In the genomic region with DNA sequence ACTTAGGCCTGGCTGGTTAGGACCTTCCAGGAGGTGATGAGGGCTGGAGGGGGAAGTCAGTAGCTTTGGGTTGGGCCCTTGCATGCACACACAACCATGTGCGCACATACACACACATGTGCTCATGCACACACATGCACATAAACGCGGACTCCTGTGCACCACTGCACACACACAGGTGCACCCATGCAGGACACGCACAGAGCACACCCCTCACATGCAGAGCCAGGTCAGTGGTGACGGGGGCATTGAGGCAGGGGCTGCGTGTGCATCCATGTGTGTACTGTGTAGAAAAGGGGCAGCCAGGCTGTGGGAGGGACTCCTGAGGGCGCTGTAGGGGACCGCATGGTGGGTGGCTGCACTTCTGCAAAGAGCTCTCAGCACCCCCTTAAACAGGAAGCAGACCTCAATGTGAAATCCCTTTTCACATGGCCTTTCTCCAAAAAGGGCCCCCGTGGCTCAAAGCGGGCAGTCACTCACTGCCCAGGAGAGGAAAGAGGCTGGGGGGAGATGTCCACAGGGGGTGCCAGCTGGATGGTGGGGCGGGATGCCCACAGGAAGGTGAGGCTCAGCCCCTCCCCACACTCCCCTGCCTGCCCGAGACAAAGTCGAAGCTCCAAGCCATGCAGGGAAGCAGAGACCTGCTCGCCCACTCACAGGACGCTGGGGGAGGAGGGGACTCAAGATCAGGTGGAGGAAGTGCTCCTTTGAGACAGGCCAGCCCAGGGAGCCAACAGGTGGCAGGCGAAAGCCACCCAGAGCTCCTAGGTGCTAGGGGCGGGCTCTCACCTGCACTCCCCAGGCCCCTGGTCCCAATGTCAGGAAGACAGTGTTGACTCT, we compare ENCODE assay signal across 8 cellular contexts.
DNase-seq lines count a peak whose midpoint lies in the region; ATAC-seq, FAIRE-seq and TF ChIP-seq lines count a peak whose summit lies in the region.

No MANE protein-coding gene starts in this region.

- H4K20me1 ChIP-seq in HCT116 (ENCODE audit: insufficient read depth) = no peaks in the 10 kb centered on the region

- POLR2A ChIA-PET in HCT116 (lab: Charles Lee) = interaction anchor here (1.0 to 1.1 kb wide), 3 partner anchors 171 to 184 kb away, joined by 3 read pairs; no protein-coding TSS in a partner anchor

- H3K4me3 ChIP-seq in HCT116 (replicated peaks in 1 of 2; ENCODE audit: low read depth in 1 of 2, low read length in 2 of 2) = 0 out of 4 replicates have a peak overlapping the region, but pooled peaks of 1 of the 2 experiments have one; percentile 40
- H3K4me3 ChIP-seq in left lung = no peak overlapping the region
- H3K4me3 ChIP-seq in foreskin fibroblast (ENCODE audit: low read depth in 1 of 2, low read length in 2 of 2) = no peak overlapping the region

- no TSS peak for BruUV-seq in HCT116 (replicated peaks; lab: Mats Ljungman, UMichigan)

- DNase-seq in GM12892 (ENCODE audit: insufficient read length) (peak; percentile 79), HCT116 (ENCODE audit: low read depth, low spot score) (no peak), SIG-M5 (lab: John Stamatoyannopoulos, UW) (peak; percentile 27), left lung (peak in 1 of 2 donors; percentile 63), foreskin keratinocyte (no peak), omental fat pad (ENCODE audit: low spot score) (no peak), foreskin fibroblast (no peak)

- no peaks in the 10 kb centered on the region for H3K9me2 ChIP-seq in HCT116 (ENCODE audit: insufficient read depth)

- H2AFZ ChIP-seq in HCT116 (ENCODE audit: low read depth, low read length, poor library complexity, severe bottlenecking) = no peak overlapping the region

- TF ChIP-seq POLR2A in GM12892 (IDR thresholded peaks at IDR 0.05; ENCODE audit: low read depth, low read length) = no peak
- TF ChIP-seq POLR2A in HCT116 (IDR thresholded peaks at IDR 0.05; ENCODE audit: borderline replicate concordance, extremely low read depth, insufficient read depth, insufficient read length) = no peak

- H3K9me3 ChIP-seq in HCT116 (ENCODE audit: control insufficient read depth in 1 of 2, insufficient read depth in 1 of 2, low read depth in 1 of 2, low read length in 2 of 2) (no peaks in the 10 kb centered on the region), left lung (no peaks in the 10 kb centered on the region)

- H3K27ac ChIP-seq in HCT116 (ENCODE audit: low read depth, low read length) (peak overlapping the region; percentile 35; the same call in 1 of the 2 replicates), left lung (peak overlapping the region in 1 of 2 donors; percentile 65), foreskin keratinocyte (no peak overlapping the region)

- H3K9ac ChIP-seq in HCT116 (ENCODE audit: low read length) = peak overlapping the region; percentile 44

- H3K4me2 ChIP-seq in HCT116 (ENCODE audit: low read length) = peak overlapping the region; percentile 77

- no peaks in the 10 kb centered on the region for H3K79me2 ChIP-seq in HCT116 (ENCODE audit: insufficient read depth, low read length)

- ATAC-seq in HCT116 (peak; percentile 8; the same call in 1 of the 2 replicates), left lung (peak; percentile 12), foreskin keratinocyte (no peak), HG02610 (IDR thresholded peaks at IDR 0.05; ENCODE audit: unreplicated experiment) (no peak), omental fat pad (ENCODE audit: low FRiP score) (no peak)

- no peak for TF ChIP-seq RAD21 in HCT116 (IDR thresholded peaks at IDR 0.05; ENCODE audit: low read depth)

- FAIRE-seq in GM12892 (lab: Jason Lieb, UNC) = peak; percentile 94

- H3K27me3 ChIP-seq in HCT116 (ENCODE audit: insufficient read depth, low read length) = no peaks in the 10 kb centered on the region
- no peaks in the 10 kb centered on the region for H3K27me3 ChIP-seq in left lung
- no peaks in the 10 kb centered on the region for H3K27me3 ChIP-seq in foreskin keratinocyte

- intact Hi-C loops in HCT116 (cut with micrococcal nuclease) = no loop called here
- intact Hi-C loops in left lung (cut with DNase I) = loop anchor here in 1 of 2 donors (10.0 kb wide), 1 partner anchor 91 kb away; a partner anchor contains a TSS

- H3K4me1 ChIP-seq in HCT116 (ENCODE audit: control insufficient read depth in 1 of 2, insufficient read depth in 2 of 2, low read length in 2 of 2) (peaks cover 21 to 38% of the 10 kb centered on the region in 2 experiments), left lung (peaks cover 5 to 30% of the 10 kb centered on the region in 2 donors), foreskin keratinocyte (peaks cover 8% of the 10 kb centered on the region)

- RAD21 ChIA-PET in HCT116 (lab: Charles Lee; ENCODE audit: low non-redundant PET in 1 of 2, low total read pairs in 2 of 2, uncharacterized antibody in 2 of 2, unreplicated experiment in 2 of 2) = no interaction called here

- H3K36me3 ChIP-seq in HCT116 (ENCODE audit: control insufficient read depth in 1 of 2, insufficient read depth in 2 of 2, low read length in 2 of 2) = no peaks in the 10 kb centered on the region
- H3K36me3 ChIP-seq in left lung = peaks cover 4 to 85% of the 10 kb centered on the region in 2 donors

- CTCF ChIA-PET in HCT116 (lab: Charles Lee) = interaction anchor here (1.2 kb wide), 1 partner anchor 184 kb away, joined by 3 read pairs; no protein-coding TSS in a partner anchor

- TF ChIP-seq CTCF in HCT116 (IDR thresholded peaks at IDR 0.05 in 2 of 3, conservative IDR thresholded peaks at IDR 0.05 in 1 of 3; ENCODE audit: borderline replicate concordance in 1 of 3, insufficient read depth in 1 of 3, low read depth in 2 of 3, low read length in 2 of 3) = no peak
- TF ChIP-seq CTCF in left lung (IDR thresholded peaks at IDR 0.05) = no peak
- no peak for TF ChIP-seq CTCF in foreskin keratinocyte (conservative IDR thresholded peaks at IDR 0.05)
- TF ChIP-seq CTCF in omental fat pad (IDR thresholded peaks at IDR 0.05) = no peak
- TF ChIP-seq CTCF in foreskin fibroblast (IDR thresholded peaks at IDR 0.05; ENCODE audit: low read depth, low read length) = no peak

TF ChIP-seq in HCT116, 20 proteins besides CTCF, POLR2A, EP300 and RAD21 (continues in another document):
- TF ChIP-seq CEBPB (IDR thresholded peaks at IDR 0.05; ENCODE audit: low read depth) (no peak), EZH2 (IDR thresholded peaks at IDR 0.05) (no peak), POLR2AphosphoS5 (IDR thresholded peaks at IDR 0.05; ENCODE audit: low read depth, low read length) (no peak), SRF (IDR thresholded peaks at IDR 0.05; ENCODE audit: low read depth) (no peak), CBX3 (IDR thresholded peaks at IDR 0.05; ENCODE audit: low read depth) (no peak), EZH2phosphoT487 (IDR thresholded peaks at IDR 0.05; ENCODE audit: borderline replicate concordance) (no peak), ELF1 (IDR thresholded peaks at IDR 0.05; ENCODE audit: borderline replicate concordance, low read depth) (no peak), TCF7L2 (IDR thresholded peaks at IDR 0.05; ENCODE audit: borderline replicate concordance, extremely low read depth, insufficient read depth, insufficient read length) (no peak), SIN3A (IDR thresholded peaks at IDR 0.05; ENCODE audit: low read depth) (no peak), JUND (IDR thresholded peaks at IDR 0.05) (no peak), SP1 (IDR thresholded peaks at IDR 0.05; ENCODE audit: low read depth) (no peak), YY1 (IDR thresholded peaks at IDR 0.05; ENCODE audit: extremely low read depth, insufficient replicate concordance, low read depth, low read length) (no peak), EGR1 (IDR thresholded peaks at IDR 0.05; ENCODE audit: low read depth) (no peak), ZNF274 (IDR thresholded peaks at IDR 0.05; ENCODE audit: low read depth, low read length) (no peak)
- TF ChIP-seq, protein P1, sequence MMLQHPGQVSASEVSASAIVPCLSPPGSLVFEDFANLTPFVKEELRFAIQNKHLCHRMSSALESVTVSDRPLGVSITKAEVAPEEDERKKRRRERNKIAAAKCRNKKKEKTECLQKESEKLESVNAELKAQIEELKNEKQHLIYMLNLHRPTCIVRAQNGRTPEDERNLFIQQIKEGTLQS (IDR thresholded peaks at IDR 0.05) = no peak
- TF ChIP-seq, protein P2, sequence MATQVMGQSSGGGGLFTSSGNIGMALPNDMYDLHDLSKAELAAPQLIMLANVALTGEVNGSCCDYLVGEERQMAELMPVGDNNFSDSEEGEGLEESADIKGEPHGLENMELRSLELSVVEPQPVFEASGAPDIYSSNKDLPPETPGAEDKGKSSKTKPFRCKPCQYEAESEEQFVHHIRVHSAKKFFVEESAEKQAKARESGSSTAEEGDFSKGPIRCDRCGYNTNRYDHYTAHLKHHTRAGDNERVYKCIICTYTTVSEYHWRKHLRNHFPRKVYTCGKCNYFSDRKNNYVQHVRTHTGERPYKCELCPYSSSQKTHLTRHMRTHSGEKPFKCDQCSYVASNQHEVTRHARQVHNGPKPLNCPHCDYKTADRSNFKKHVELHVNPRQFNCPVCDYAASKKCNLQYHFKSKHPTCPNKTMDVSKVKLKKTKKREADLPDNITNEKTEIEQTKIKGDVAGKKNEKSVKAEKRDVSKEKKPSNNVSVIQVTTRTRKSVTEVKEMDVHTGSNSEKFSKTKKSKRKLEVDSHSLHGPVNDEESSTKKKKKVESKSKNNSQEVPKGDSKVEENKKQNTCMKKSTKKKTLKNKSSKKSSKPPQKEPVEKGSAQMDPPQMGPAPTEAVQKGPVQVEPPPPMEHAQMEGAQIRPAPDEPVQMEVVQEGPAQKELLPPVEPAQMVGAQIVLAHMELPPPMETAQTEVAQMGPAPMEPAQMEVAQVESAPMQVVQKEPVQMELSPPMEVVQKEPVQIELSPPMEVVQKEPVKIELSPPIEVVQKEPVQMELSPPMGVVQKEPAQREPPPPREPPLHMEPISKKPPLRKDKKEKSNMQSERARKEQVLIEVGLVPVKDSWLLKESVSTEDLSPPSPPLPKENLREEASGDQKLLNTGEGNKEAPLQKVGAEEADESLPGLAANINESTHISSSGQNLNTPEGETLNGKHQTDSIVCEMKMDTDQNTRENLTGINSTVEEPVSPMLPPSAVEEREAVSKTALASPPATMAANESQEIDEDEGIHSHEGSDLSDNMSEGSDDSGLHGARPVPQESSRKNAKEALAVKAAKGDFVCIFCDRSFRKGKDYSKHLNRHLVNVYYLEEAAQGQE (IDR thresholded peaks at IDR 0.05; ENCODE audit: low read depth) = no peak
- TF ChIP-seq, protein P3, sequence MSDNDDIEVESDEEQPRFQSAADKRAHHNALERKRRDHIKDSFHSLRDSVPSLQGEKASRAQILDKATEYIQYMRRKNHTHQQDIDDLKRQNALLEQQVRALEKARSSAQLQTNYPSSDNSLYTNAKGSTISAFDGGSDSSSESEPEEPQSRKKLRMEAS (IDR thresholded peaks at IDR 0.05) = no peak

Comparison
In these comparisons a context has a peak if more than half of its experiments do, and no peak if none do; other contexts are left out.
1. DNase-seq: peak in GM12892 (single experiment) and SIG-M5 (single experiment); none in HCT116 (single experiment), foreskin keratinocyte (0 of 2), omental fat pad (single experiment) and foreskin fibroblast (0 of 2).
2. ATAC-seq: peak in HCT116 (single experiment) and left lung (single experiment); none in foreskin keratinocyte (single experiment), HG02610 (single experiment) and omental fat pad (single experiment).